In genomic region chr19:42242071-42242511, GRCh38 we compare ENCODE assay signal across 7 cellular contexts. TPM values are rescaled to one million over a fixed set of nuclear protein-coding genes. Genes with fewer than 3 reads are reported as not detected.
A peak's percentile ranks its signal among the peaks of the same experiment; 100 is the strongest.
DNase-seq lines count a peak whose midpoint lies in the region; ATAC-seq, FAIRE-seq and TF ChIP-seq lines count a peak whose summit lies in the region.

No MANE protein-coding gene starts in this region.

- CTCF ChIA-PET in GM12878 (lab: Yijun Ruan, JAX), result interaction anchor here (1.3 to 6.7 kb wide), 11 partner anchors 10 to 160 kb away, joined by 3 to 111 read pairs (median 5); partner anchors contain the start of gene ZNF526

- WGBS in GM12878 (ENCODE audit: insufficient coverage, insufficient replicate concordance, low lambda C conversion rate, missing lambda C conversion rate), result 1% methylated on average over 17 of the region's 49 CpGs
- 0% methylated on average over 2 to 14 of the region's 49 CpGs for WGBS in lower leg skin, 2 donors
- 0% methylated on average over 1 to 12 of the region's 49 CpGs for WGBS in thyroid gland, 2 donors

- H3K27ac ChIP-seq in GM12878 (ENCODE audit: control insufficient read depth, insufficient read depth) (peak overlapping the region; percentile 76), thyroid gland (peak overlapping the region; percentile 33 to 71 (median 67))

- peak overlapping the region; percentile 98 for H3K4me2 ChIP-seq in GM12878 (ENCODE audit: control insufficient read depth, insufficient read depth)

- H3K36me3 ChIP-seq in GM12878 (ENCODE audit: control insufficient read depth in 2 of 2, insufficient read depth in 2 of 2, low read length in 1 of 2) (peaks cover 0 to 4% of the 10 kb centered on the region in 2 experiments; a peak in 1 of 4 replicates), thyroid gland (no peaks in the 10 kb centered on the region)

- peak overlapping the region; percentile 85 for H3K4me3 ChIP-seq in GM12878
- H3K4me3 ChIP-seq in lower leg skin (ENCODE audit: low read depth, poor library complexity, severe bottlenecking), result peak overlapping the region; percentile 81
- peak overlapping the region; percentile 51 to 88 (median 70) for H3K4me3 ChIP-seq in thyroid gland (replicated peaks in 1 of 3)

- H3K27me3 ChIP-seq in GM12878 (replicated peaks in 1 of 2; ENCODE audit: control insufficient read depth in 2 of 2, insufficient read depth in 2 of 2, low read length in 1 of 2) (no peaks in the 10 kb centered on the region), thyroid gland (no peaks in the 10 kb centered on the region)

- no peak overlapping the region; the same call in none of the 2 replicates for H2AFZ ChIP-seq in GM12878 (ENCODE audit: control insufficient read depth, low read depth, low read length)

- peak; percentile 3 for ATAC-seq in GM18909 (IDR thresholded peaks at IDR 0.05; ENCODE audit: poor library complexity, unreplicated experiment)
- peak; percentile 1 for ATAC-seq in HG03565 (IDR thresholded peaks at IDR 0.05; ENCODE audit: unreplicated experiment)
- ATAC-seq in GM12878, result no peak
- ATAC-seq in GM21423 (IDR thresholded peaks at IDR 0.05; ENCODE audit: unreplicated experiment), result no peak

- no peak for TF ChIP-seq RAD21 in GM12878 (IDR thresholded peaks at IDR 0.05; ENCODE audit: insufficient read depth, low read depth, low read length)

- H4K20me1 ChIP-seq in GM12878 (ENCODE audit: control insufficient read depth, insufficient read depth), result no peaks in the 10 kb centered on the region

- RAD21 ChIA-PET in GM12878 (lab: Charles Lee; ENCODE audit: unreplicated experiment), result interaction anchor here (0.5 to 6.0 kb wide), 17 partner anchors 21 to 283 kb away, joined by 3 to 82 read pairs (median 5); partner anchors contain the start of genes CIC, DEDD2, POU2F2 and RABAC1

- H3K9me3 ChIP-seq in GM12878 (replicated peaks; ENCODE audit: control insufficient read depth, insufficient read depth, low read length) (no peaks in the 10 kb centered on the region), thyroid gland (no peaks in the 10 kb centered on the region)

- intact Hi-C loops in GM12878 (cut with micrococcal nuclease; ENCODE audit: unreplicated experiment) (loop anchor here (2.0 to 5.0 kb wide), 2 partner anchors 21 to 110 kb away; partner anchors contain the start of genes POU2F2 and ZNF526), lower leg skin (cut with DNase I; ENCODE audit: low total_unique reads) (loop anchor here (10.0 kb wide), 1 partner anchor 53 kb away; no protein-coding TSS in a partner anchor), thyroid gland (cut with DNase I) (no loop called here)

- DNase-seq in GM12878 (ENCODE audit: low read depth, low spot score), result no peak
- peak in 1 of 2 donors; percentile 22 for DNase-seq in lower leg skin (ENCODE audit: low spot score in 2 of 2)
- DNase-seq in thyroid gland, result no peak
- no peak for DNase-seq in DMS153 treated with DMSO at 0.1 percent for 48 hours (lab: John Stamatoyannopoulos, UW; ENCODE audit: unreplicated experiment)

- POLR2A ChIA-PET in GM12878 (lab: Charles Lee), result interaction anchor here (0.5 to 6.7 kb wide), 19 partner anchors 9 to 259 kb away, joined by 3 to 51 read pairs (median 6); partner anchors contain the start of genes CIC, ERF, POU2F2 and ZNF526

- TF ChIP-seq CTCF in GM12878 (IDR thresholded peaks at IDR 0.05 in 2 of 3, conservative IDR thresholded peaks at IDR 0.05 in 1 of 3; ENCODE audit: control insufficient read depth in 2 of 3, extremely low read depth in 1 of 3, insufficient read depth in 1 of 3, low read depth in 3 of 3, low read length in 3 of 3) (no peak), lower leg skin (IDR thresholded peaks at IDR 0.05) (no peak), thyroid gland (IDR thresholded peaks at IDR 0.05) (no peak)

- H3K4me1 ChIP-seq in GM12878 (ENCODE audit: control insufficient read depth, insufficient read depth, low read length) (peaks cover 17% of the 10 kb centered on the region), thyroid gland (peaks cover 27 to 38% of the 10 kb centered on the region in 2 donors)

- TF ChIP-seq POLR2A in GM12878 (IDR thresholded peaks at IDR 0.05; ENCODE audit: low read depth, low read length) (no peak), lower leg skin (IDR thresholded peaks at IDR 0.05) (no peak), thyroid gland (IDR thresholded peaks at IDR 0.05) (peak in 1 of 2 donors; percentile 28)

- SMC1A ChIA-PET in GM12878 (lab: Charles Lee; ENCODE audit: uncharacterized antibody, unreplicated experiment), result interaction anchor here (1.1 to 6.3 kb wide), 8 partner anchors 9 to 133 kb away, joined by 3 to 70 read pairs (median 5); no protein-coding TSS in a partner anchor

- FAIRE-seq in GM12878 (lab: Jason Lieb, UNC), result no peak

- H3K79me2 ChIP-seq in GM12878 (ENCODE audit: control insufficient read depth, insufficient read depth, low read length), result peaks cover 38% of the 10 kb centered on the region

- no TSS peak for BruUV-seq in GM12878 (replicated peaks; lab: Mats Ljungman, UMichigan)

- in situ Hi-C loops in GM12878 (cut with MboI), result no loop called here

- TF ChIP-seq EP300 in GM12878 (IDR thresholded peaks at IDR 0.05; ENCODE audit: borderline replicate concordance in 1 of 2, control insufficient read depth in 1 of 2, low read depth in 2 of 2, low read length in 2 of 2), result no peak

- H3K9ac ChIP-seq in GM12878 (ENCODE audit: control insufficient read depth, insufficient read depth, low read length), result peak overlapping the region; percentile 96

RNA-seq across cellular contexts. Expression of gene GSK3A, which starts 0.3 kb away (rescaled TPM):
- 7.7 and 11.1 TPM in 2 replicates for total RNA-seq in GM12878 (2013; cell fraction: nucleolus; rRNA removed)
- total RNA-seq in GM12878 (2014; rRNA removed) (11.5 and 15.0 TPM in 2 replicates), GM12878 (2014; rRNA removed; fragmentation: Illumina TruSeq; extraction: Trizol) (15.3 and 15.8 TPM in 2 replicates), GM12878 (2021) (35.6 and 38.6 TPM in 2 replicates), lower leg skin (10 to 100 TPM; 31.4 to 42.0 (median 34.1) TPM), thyroid gland (10 to 100 TPM; 19.1 to 32.6 (median 24.6) TPM)
- 12.6 TPM for polyA plus RNA-seq in GM12878 (2011; ENCODE audit: low read depth)
- polyA plus RNA-seq in GM12878 (2011; rRNA removed) (17.5 and 41.3 TPM in 2 replicates), GM12878 (2014; fragmentation: Illumina TruSeq; extraction: Trizol) (35.2 and 47.9 TPM in 2 replicates), GM12878 (2014; fragmentation: Nextera tagmentation; extraction: Ambion mirVana) (1 to 10 TPM in 1 of 2 experiments, under 1 TPM in 1; 1.00 to 1.2 TPM), GM12878 (2014; rRNA removed) (40.9 and 48.8 TPM in 2 replicates), GM12878 (2016; fragmentation: Nextera tagmentation; extraction: Ambion mirVana) (10 to 100 TPM in 1 of 2 experiments, 1 to 10 TPM in 1; 3.8 to 11.4 TPM)
- polyA plus RNA-seq in GM12878 (2011; cell fraction: cytosol; rRNA removed), result 44.7 and 48.5 TPM in 2 replicates
- polyA plus RNA-seq in GM12878 (2011; cell fraction: nucleus; rRNA removed), result 32.0 and 39.9 TPM in 2 replicates
- 24.5 and 27.4 TPM in 2 replicates for polyA plus RNA-seq in GM12878 (2012)
- polyA minus RNA-seq in GM12878 (2011; rRNA and poly(A)+ RNA removed), result 18.6 and 31.7 TPM in 2 replicates
- 14.7 and 17.7 TPM in 2 replicates for polyA minus RNA-seq in GM12878 (2011; cell fraction: cytosol; rRNA and poly(A)+ RNA removed)
- 4.2 and 6.6 TPM in 2 replicates for polyA minus RNA-seq in GM12878 (2011; cell fraction: nucleus; rRNA and poly(A)+ RNA removed)

RNA-seq across cellular contexts. Expression of gene ERF, which starts 12.8 kb away (rescaled TPM):
- total RNA-seq in GM12878 (2013; cell fraction: nucleolus; rRNA removed), result 29.9 and 31.1 TPM in 2 replicates
- 15.9 and 22.2 TPM in 2 replicates for total RNA-seq in GM12878 (2014; rRNA removed)
- total RNA-seq in GM12878 (2014; rRNA removed; fragmentation: Illumina TruSeq; extraction: Trizol), result 12.1 and 12.8 TPM in 2 replicates
- total RNA-seq in GM12878 (2021), result 51.8 and 56.3 TPM in 2 replicates
- polyA plus RNA-seq in GM12878 (2011; ENCODE audit: low read depth), result 3.6 TPM
- polyA plus RNA-seq in GM12878 (2011; rRNA removed), result 15.1 and 34.5 TPM in 2 replicates
- polyA plus RNA-seq in GM12878 (2011; cell fraction: cytosol; rRNA removed), result 23.3 and 39.9 TPM in 2 replicates
- 164 and 188 TPM in 2 replicates for polyA plus RNA-seq in GM12878 (2011; cell fraction: nucleus; rRNA removed)
- polyA plus RNA-seq in GM12878 (2012), result 21.7 and 22.0 TPM in 2 replicates
- 4.9 and 17.8 TPM in 2 replicates for polyA plus RNA-seq in GM12878 (2014; fragmentation: Illumina TruSeq; extraction: Trizol)
- under 1 TPM; 0.02 to 0.04 TPM for polyA plus RNA-seq in GM12878 (2014; fragmentation: Nextera tagmentation; extraction: Ambion mirVana)
- 33.0 and 40.2 TPM in 2 replicates for polyA plus RNA-seq in GM12878 (2014; rRNA removed)
- 1 to 10 TPM; 8.3 to 8.9 TPM for polyA plus RNA-seq in GM12878 (2016; fragmentation: Nextera tagmentation; extraction: Ambion mirVana)
- 27.0 and 49.3 TPM in 2 replicates for polyA minus RNA-seq in GM12878 (2011; rRNA and poly(A)+ RNA removed)
- polyA minus RNA-seq in GM12878 (2011; cell fraction: cytosol; rRNA and poly(A)+ RNA removed), result 19.8 and 25.4 TPM in 2 replicates
- polyA minus RNA-seq in GM12878 (2011; cell fraction: nucleus; rRNA and poly(A)+ RNA removed), result 34.6 and 45.5 TPM in 2 replicates
- 10 to 100 TPM; 29.9 to 44.0 (median 36.9) TPM for total RNA-seq in lower leg skin
- 10 to 100 TPM; 27.5 to 50.2 (median 39.2) TPM for total RNA-seq in thyroid gland

RNA-seq across cellular contexts. Expression of gene ZNF526, which starts 22.0 kb away (rescaled TPM):
- 33.6 and 41.2 TPM in 2 replicates for total RNA-seq in GM12878 (2013; cell fraction: nucleolus; rRNA removed)
- 8.3 and 9.6 TPM in 2 replicates for total RNA-seq in GM12878 (2014; rRNA removed)
- 5.3 and 5.4 TPM in 2 replicates for total RNA-seq in GM12878 (2014; rRNA removed; fragmentation: Illumina TruSeq; extraction: Trizol)
- 14.7 and 18.3 TPM in 2 replicates for total RNA-seq in GM12878 (2021)
- polyA plus RNA-seq in GM12878 (2011; ENCODE audit: low read depth), result 4.1 TPM
- polyA plus RNA-seq in GM12878 (2011; rRNA removed), result 2.1 and 4.2 TPM in 2 replicates
- polyA plus RNA-seq in GM12878 (2011; cell fraction: cytosol; rRNA removed), result 4.2 and 4.4 TPM in 2 replicates
- polyA plus RNA-seq in GM12878 (2011; cell fraction: nucleus; rRNA removed), result 6.0 and 7.3 TPM in 2 replicates
- polyA plus RNA-seq in GM12878 (2012), result 7.0 and 7.6 TPM in 2 replicates
- polyA plus RNA-seq in GM12878 (2014; fragmentation: Illumina TruSeq; extraction: Trizol), result 2.4 and 4.2 TPM in 2 replicates
- polyA plus RNA-seq in GM12878 (2014; fragmentation: Nextera tagmentation; extraction: Ambion mirVana), result 1 to 10 TPM; 1.8 to 2.0 TPM
- polyA plus RNA-seq in GM12878 (2014; rRNA removed), result 5.6 and 7.2 TPM in 2 replicates
- 10 to 100 TPM; 12.8 to 13.3 TPM for polyA plus RNA-seq in GM12878 (2016; fragmentation: Nextera tagmentation; extraction: Ambion mirVana)
- polyA minus RNA-seq in GM12878 (2011; rRNA and poly(A)+ RNA removed), result 10.8 and 14.2 TPM in 2 replicates
- 4.4 and 5.5 TPM in 2 replicates for polyA minus RNA-seq in GM12878 (2011; cell fraction: cytosol; rRNA and poly(A)+ RNA removed)
- 5.4 and 10.8 TPM in 2 replicates for polyA minus RNA-seq in GM12878 (2011; cell fraction: nucleus; rRNA and poly(A)+ RNA removed)
- total RNA-seq in lower leg skin, result 10 to 100 TPM in 1 of 4 donors, 1 to 10 TPM in 3; 6.9 to 10.7 (median 8.6) TPM
- total RNA-seq in thyroid gland, result 1 to 10 TPM; 4.6 to 7.9 (median 6.8) TPM

RNA-seq across cellular contexts. Expression of gene DEDD2, which starts 24.6 kb away (rescaled TPM):
- total RNA-seq in GM12878 (2013; cell fraction: nucleolus; rRNA removed), result 18.7 and 18.8 TPM in 2 replicates
- total RNA-seq in GM12878 (2014; rRNA removed) (17.6 and 22.1 TPM in 2 replicates), GM12878 (2014; rRNA removed; fragmentation: Illumina TruSeq; extraction: Trizol) (9.5 and 9.6 TPM in 2 replicates), GM12878 (2021) (15.3 and 18.2 TPM in 2 replicates), lower leg skin (100 to 1,000 TPM in 2 of 4 donors, 10 to 100 TPM in 2; 82.9 to 135 (median 93.5) TPM), thyroid gland (10 to 100 TPM; 46.1 to 55.8 (median 50.2) TPM)
- polyA plus RNA-seq in GM12878 (2011; ENCODE audit: low read depth), result 10.7 TPM
- polyA plus RNA-seq in GM12878 (2011; rRNA removed) (10.1 and 20.0 TPM in 2 replicates), GM12878 (2014; fragmentation: Illumina TruSeq; extraction: Trizol) (5.1 and 12.5 TPM in 2 replicates), GM12878 (2014; fragmentation: Nextera tagmentation; extraction: Ambion mirVana) (1 to 10 TPM; 2.5 to 3.1 TPM), GM12878 (2014; rRNA removed) (24.0 and 28.6 TPM in 2 replicates), GM12878 (2016; fragmentation: Nextera tagmentation; extraction: Ambion mirVana) (10 to 100 TPM; 22.0 to 24.7 TPM)
- polyA plus RNA-seq in GM12878 (2011; cell fraction: cytosol; rRNA removed), result 31.5 and 40.2 TPM in 2 replicates
- 23.7 and 26.9 TPM in 2 replicates for polyA plus RNA-seq in GM12878 (2011; cell fraction: nucleus; rRNA removed)
- 21.1 and 21.2 TPM in 2 replicates for polyA plus RNA-seq in GM12878 (2012)
- 13.1 and 26.9 TPM in 2 replicates for polyA minus RNA-seq in GM12878 (2011; rRNA and poly(A)+ RNA removed)
- 6.9 and 8.0 TPM in 2 replicates for polyA minus RNA-seq in GM12878 (2011; cell fraction: cytosol; rRNA and poly(A)+ RNA removed)
- 8.7 and 9.5 TPM in 2 replicates for polyA minus RNA-seq in GM12878 (2011; cell fraction: nucleus; rRNA and poly(A)+ RNA removed)

RNA-seq across cellular contexts. Expression of gene CIC, which starts 27.0 kb away (rescaled TPM):
- total RNA-seq in GM12878 (2013; cell fraction: nucleolus; rRNA removed), result 33.3 and 49.5 TPM in 2 replicates
- total RNA-seq in GM12878 (2014; rRNA removed) (8.0 and 9.5 TPM in 2 replicates), GM12878 (2014; rRNA removed; fragmentation: Illumina TruSeq; extraction: Trizol) (4.3 and 6.5 TPM in 2 replicates), GM12878 (2021) (47.3 and 50.6 TPM in 2 replicates), lower leg skin (10 to 100 TPM; 57.8 to 90.0 (median 59.0) TPM), thyroid gland (10 to 100 TPM; 50.6 to 98.3 (median 56.9) TPM)
- 9.5 TPM for polyA plus RNA-seq in GM12878 (2011; ENCODE audit: low read depth)
- polyA plus RNA-seq in GM12878 (2011; rRNA removed) (2.4 and 3.8 TPM in 2 replicates), GM12878 (2014; fragmentation: Illumina TruSeq; extraction: Trizol) (1.7 and 7.4 TPM in 2 replicates), GM12878 (2014; fragmentation: Nextera tagmentation; extraction: Ambion mirVana) (under 1 TPM; 0.18 to 0.24 TPM), GM12878 (2014; rRNA removed) (24.0 and 27.7 TPM in 2 replicates), GM12878 (2016; fragmentation: Nextera tagmentation; extraction: Ambion mirVana) (1 to 10 TPM; 6.9 to 8.1 TPM)
- polyA plus RNA-seq in GM12878 (2011; cell fraction: cytosol; rRNA removed), result 6.7 and 9.9 TPM in 2 replicates
- polyA plus RNA-seq in GM12878 (2011; cell fraction: nucleus; rRNA removed), result 76.7 and 94.7 TPM in 2 replicates
- polyA plus RNA-seq in GM12878 (2012), result 29.1 and 30.8 TPM in 2 replicates
- polyA minus RNA-seq in GM12878 (2011; rRNA and poly(A)+ RNA removed), result 2.1 and 9.8 TPM in 2 replicates
- polyA minus RNA-seq in GM12878 (2011; cell fraction: cytosol; rRNA and poly(A)+ RNA removed), result 10.2 and 11.2 TPM in 2 replicates
- 13.1 and 24.6 TPM in 2 replicates for polyA minus RNA-seq in GM12878 (2011; cell fraction: nucleus; rRNA and poly(A)+ RNA removed)

Comparison
In these comparisons a context has a peak if more than half of its experiments do, and no peak if none do; other contexts are left out.
1. ATAC-seq: peak in GM18909 (single experiment) and HG03565 (single experiment); none in GM12878 (single experiment) and GM21423 (single experiment).
2. Peak in every context shown above with its lines, with median percentiles within 50 percentile points of each other: H3K4me3 ChIP-seq.